ENCODE assay signal across 1 cellular context in genomic region chr1:21022279-21023040, GRCh38.
TF ChIP-seq lines count a peak whose summit lies in the region.

No MANE protein-coding gene starts in this region.

TF ChIP-seq in HepG2, 621 proteins besides CTCF, POLR2A, EP300 and RAD21 (continued from another document and continues in another):
- TF ChIP-seq, protein P1, sequence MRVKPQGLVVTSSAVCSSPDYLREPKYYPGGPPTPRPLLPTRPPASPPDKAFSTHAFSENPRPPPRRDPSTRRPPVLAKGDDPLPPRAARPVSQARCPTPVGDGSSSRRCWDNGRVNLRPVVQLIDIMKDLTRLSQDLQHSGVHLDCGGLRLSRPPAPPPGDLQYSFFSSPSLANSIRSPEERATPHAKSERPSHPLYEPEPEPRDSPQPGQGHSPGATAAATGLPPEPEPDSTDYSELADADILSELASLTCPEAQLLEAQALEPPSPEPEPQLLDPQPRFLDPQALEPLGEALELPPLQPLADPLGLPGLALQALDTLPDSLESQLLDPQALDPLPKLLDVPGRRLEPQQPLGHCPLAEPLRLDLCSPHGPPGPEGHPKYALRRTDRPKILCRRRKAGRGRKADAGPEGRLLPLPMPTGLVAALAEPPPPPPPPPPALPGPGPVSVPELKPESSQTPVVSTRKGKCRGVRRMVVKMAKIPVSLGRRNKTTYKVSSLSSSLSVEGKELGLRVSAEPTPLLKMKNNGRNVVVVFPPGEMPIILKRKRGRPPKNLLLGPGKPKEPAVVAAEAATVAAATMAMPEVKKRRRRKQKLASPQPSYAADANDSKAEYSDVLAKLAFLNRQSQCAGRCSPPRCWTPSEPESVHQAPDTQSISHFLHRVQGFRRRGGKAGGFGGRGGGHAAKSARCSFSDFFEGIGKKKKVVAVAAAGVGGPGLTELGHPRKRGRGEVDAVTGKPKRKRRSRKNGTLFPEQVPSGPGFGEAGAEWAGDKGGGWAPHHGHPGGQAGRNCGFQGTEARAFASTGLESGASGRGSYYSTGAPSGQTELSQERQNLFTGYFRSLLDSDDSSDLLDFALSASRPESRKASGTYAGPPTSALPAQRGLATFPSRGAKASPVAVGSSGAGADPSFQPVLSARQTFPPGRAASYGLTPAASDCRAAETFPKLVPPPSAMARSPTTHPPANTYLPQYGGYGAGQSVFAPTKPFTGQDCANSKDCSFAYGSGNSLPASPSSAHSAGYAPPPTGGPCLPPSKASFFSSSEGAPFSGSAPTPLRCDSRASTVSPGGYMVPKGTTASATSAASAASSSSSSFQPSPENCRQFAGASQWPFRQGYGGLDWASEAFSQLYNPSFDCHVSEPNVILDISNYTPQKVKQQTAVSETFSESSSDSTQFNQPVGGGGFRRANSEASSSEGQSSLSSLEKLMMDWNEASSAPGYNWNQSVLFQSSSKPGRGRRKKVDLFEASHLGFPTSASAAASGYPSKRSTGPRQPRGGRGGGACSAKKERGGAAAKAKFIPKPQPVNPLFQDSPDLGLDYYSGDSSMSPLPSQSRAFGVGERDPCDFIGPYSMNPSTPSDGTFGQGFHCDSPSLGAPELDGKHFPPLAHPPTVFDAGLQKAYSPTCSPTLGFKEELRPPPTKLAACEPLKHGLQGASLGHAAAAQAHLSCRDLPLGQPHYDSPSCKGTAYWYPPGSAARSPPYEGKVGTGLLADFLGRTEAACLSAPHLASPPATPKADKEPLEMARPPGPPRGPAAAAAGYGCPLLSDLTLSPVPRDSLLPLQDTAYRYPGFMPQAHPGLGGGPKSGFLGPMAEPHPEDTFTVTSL (CRISPR knock-in tag; IDR thresholded peaks at IDR 0.05; ENCODE audit: borderline replicate concordance), result peak; percentile 76; the same call in 1 of the 2 replicates
- TF ChIP-seq U2AF1 (optimal IDR thresholded peaks at IDR 0.05; ENCODE audit: low read depth, low read length) (no peak), HOXA5 (CRISPR knock-in tag; IDR thresholded peaks at IDR 0.05) (0 out of 2 replicates have a peak, but pooled peaks have one; percentile 27), ZNF616 (CRISPR knock-in tag; IDR thresholded peaks at IDR 0.05; ENCODE audit: low read depth) (no peak), KLF12 (CRISPR knock-in tag; IDR thresholded peaks at IDR 0.05; ENCODE audit: borderline replicate concordance) (no peak), ZBTB3 (CRISPR knock-in tag; IDR thresholded peaks at IDR 0.05; ENCODE audit: borderline replicate concordance, low read depth) (no peak), ZBTB42 (CRISPR knock-in tag; IDR thresholded peaks at IDR 0.05) (no peak), ZBTB34 (CRISPR knock-in tag; IDR thresholded peaks at IDR 0.05) (no peak), ZNF564 (CRISPR knock-in tag; IDR thresholded peaks at IDR 0.05) (no peak), TBP (CRISPR knock-in tag; IDR thresholded peaks at IDR 0.05) (no peak), KMT2A (CRISPR knock-in tag; IDR thresholded peaks at IDR 0.05) (no peak; the same call in 1 of the 2 replicates), ZNF776 (CRISPR knock-in tag; IDR thresholded peaks at IDR 0.05) (no peak), GTF2F1 (IDR thresholded peaks at IDR 0.05; ENCODE audit: low read length) (no peak), ZNF558 (CRISPR knock-in tag; IDR thresholded peaks at IDR 0.05; ENCODE audit: borderline replicate concordance) (no peak), LBX2 (CRISPR knock-in tag; IDR thresholded peaks at IDR 0.05; ENCODE audit: borderline replicate concordance) (no peak), ZNF792 (CRISPR knock-in tag; IDR thresholded peaks at IDR 0.05) (peak; percentile 73; the same call in 1 of the 2 replicates), CHD4 (IDR thresholded peaks at IDR 0.05; ENCODE audit: borderline replicate concordance, low read length) (peak; percentile 72; the same call in 1 of the 2 replicates), ZNF569 (CRISPR knock-in tag; IDR thresholded peaks at IDR 0.05; ENCODE audit: borderline replicate concordance) (no peak), MYPOP (CRISPR knock-in tag; IDR thresholded peaks at IDR 0.05) (no peak; the same call in 1 of the 2 replicates), NCOA2 (CRISPR knock-in tag; IDR thresholded peaks at IDR 0.05) (peak; percentile 73), TP53 (CRISPR knock-in tag; conservative IDR thresholded peaks at IDR 0.05) (no peak), ZNF850 (CRISPR knock-in tag; conservative IDR thresholded peaks at IDR 0.05) (no peak), ISL2 (CRISPR knock-in tag; IDR thresholded peaks at IDR 0.05) (0 out of 2 replicates have a peak, but pooled peaks have one; percentile 27), ZNF7 (CRISPR knock-in tag; IDR thresholded peaks at IDR 0.05) (no peak), ONECUT2 (CRISPR knock-in tag; IDR thresholded peaks at IDR 0.05) (no peak), ARHGAP35 (CRISPR knock-in tag; IDR thresholded peaks at IDR 0.05; ENCODE audit: borderline replicate concordance) (no peak), HIC2 (CRISPR knock-in tag; IDR thresholded peaks at IDR 0.05; ENCODE audit: low read depth) (no peak), IRF9 (CRISPR knock-in tag; IDR thresholded peaks at IDR 0.05; ENCODE audit: borderline replicate concordance) (no peak), PRPF4 (IDR thresholded peaks at IDR 0.05; ENCODE audit: low read depth, low read length, poor library complexity, severe bottlenecking) (no peak), PRMT3 (CRISPR knock-in tag; IDR thresholded peaks at IDR 0.05; ENCODE audit: borderline replicate concordance, low read depth) (no peak), RNF2 (conservative IDR thresholded peaks at IDR 0.05; ENCODE audit: low read depth) (no peak), ZNF567 (CRISPR knock-in tag; IDR thresholded peaks at IDR 0.05; ENCODE audit: borderline replicate concordance) (0 out of 2 replicates have a peak, but pooled peaks have one; percentile 54), HMG20B (CRISPR knock-in tag; conservative IDR thresholded peaks at IDR 0.05) (no peak)
- TF ChIP-seq, protein P2, sequence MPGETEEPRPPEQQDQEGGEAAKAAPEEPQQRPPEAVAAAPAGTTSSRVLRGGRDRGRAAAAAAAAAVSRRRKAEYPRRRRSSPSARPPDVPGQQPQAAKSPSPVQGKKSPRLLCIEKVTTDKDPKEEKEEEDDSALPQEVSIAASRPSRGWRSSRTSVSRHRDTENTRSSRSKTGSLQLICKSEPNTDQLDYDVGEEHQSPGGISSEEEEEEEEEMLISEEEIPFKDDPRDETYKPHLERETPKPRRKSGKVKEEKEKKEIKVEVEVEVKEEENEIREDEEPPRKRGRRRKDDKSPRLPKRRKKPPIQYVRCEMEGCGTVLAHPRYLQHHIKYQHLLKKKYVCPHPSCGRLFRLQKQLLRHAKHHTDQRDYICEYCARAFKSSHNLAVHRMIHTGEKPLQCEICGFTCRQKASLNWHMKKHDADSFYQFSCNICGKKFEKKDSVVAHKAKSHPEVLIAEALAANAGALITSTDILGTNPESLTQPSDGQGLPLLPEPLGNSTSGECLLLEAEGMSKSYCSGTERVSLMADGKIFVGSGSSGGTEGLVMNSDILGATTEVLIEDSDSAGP (CRISPR knock-in tag; IDR thresholded peaks at IDR 0.05; ENCODE audit: borderline replicate concordance), result no peak
- TF ChIP-seq, protein P3, sequence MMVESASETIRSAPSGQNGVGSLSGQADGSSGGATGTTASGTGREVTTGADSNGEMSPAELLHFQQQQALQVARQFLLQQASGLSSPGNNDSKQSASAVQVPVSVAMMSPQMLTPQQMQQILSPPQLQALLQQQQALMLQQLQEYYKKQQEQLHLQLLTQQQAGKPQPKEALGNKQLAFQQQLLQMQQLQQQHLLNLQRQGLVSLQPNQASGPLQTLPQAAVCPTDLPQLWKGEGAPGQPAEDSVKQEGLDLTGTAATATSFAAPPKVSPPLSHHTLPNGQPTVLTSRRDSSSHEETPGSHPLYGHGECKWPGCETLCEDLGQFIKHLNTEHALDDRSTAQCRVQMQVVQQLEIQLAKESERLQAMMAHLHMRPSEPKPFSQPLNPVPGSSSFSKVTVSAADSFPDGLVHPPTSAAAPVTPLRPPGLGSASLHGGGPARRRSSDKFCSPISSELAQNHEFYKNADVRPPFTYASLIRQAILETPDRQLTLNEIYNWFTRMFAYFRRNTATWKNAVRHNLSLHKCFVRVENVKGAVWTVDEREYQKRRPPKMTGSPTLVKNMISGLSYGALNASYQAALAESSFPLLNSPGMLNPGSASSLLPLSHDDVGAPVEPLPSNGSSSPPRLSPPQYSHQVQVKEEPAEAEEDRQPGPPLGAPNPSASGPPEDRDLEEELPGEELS (CRISPR knock-in tag; IDR thresholded peaks at IDR 0.05), result peak; percentile 83
- TF ChIP-seq, protein P4, sequence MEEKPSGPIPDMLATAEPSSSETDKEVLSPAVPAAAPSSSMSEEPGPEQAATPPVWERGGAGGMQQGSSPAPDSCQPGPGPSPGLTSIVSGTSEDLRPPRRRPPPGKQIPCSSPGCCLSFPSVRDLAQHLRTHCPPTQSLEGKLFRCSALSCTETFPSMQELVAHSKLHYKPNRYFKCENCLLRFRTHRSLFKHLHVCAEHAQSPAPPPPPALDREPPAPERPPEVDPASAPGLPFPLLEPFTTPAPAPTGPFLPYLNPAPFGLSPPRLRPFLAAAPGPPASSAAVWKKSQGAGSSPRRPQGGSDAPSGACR (CRISPR knock-in tag; IDR thresholded peaks at IDR 0.05), result no peak
- TF ChIP-seq, protein P5, sequence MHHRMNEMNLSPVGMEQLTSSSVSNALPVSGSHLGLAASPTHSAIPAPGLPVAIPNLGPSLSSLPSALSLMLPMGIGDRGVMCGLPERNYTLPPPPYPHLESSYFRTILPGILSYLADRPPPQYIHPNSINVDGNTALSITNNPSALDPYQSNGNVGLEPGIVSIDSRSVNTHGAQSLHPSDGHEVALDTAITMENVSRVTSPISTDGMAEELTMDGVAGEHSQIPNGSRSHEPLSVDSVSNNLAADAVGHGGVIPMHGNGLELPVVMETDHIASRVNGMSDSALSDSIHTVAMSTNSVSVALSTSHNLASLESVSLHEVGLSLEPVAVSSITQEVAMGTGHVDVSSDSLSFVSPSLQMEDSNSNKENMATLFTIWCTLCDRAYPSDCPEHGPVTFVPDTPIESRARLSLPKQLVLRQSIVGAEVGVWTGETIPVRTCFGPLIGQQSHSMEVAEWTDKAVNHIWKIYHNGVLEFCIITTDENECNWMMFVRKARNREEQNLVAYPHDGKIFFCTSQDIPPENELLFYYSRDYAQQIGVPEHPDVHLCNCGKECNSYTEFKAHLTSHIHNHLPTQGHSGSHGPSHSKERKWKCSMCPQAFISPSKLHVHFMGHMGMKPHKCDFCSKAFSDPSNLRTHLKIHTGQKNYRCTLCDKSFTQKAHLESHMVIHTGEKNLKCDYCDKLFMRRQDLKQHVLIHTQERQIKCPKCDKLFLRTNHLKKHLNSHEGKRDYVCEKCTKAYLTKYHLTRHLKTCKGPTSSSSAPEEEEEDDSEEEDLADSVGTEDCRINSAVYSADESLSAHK (CRISPR knock-in tag; IDR thresholded peaks at IDR 0.05; ENCODE audit: borderline replicate concordance), result no peak
